23 cellular contexts compared by ENCODE assay signal in genomic region chr22:35384973-35385588, GRCh38.
"Had no signal": no experiment of that assay in that cellular context is flagged by ENCODE, and none has a peak within 500 bp of the region (broad histone marks: within the 10 kb centered on the region; RNA-seq: fewer than 3 reads in every experiment).

No MANE protein-coding gene starts in this region.

- H3K27me3 Mint-ChIP-seq: activated B cell treated with CpG ODN at 0.5 μM for 24 hours had no signal

- H3K9me3 Mint-ChIP-seq: activated B cell treated with CpG ODN at 0.5 μM for 24 hours; activated naive CD8-positive, alpha-beta T cell treated with anti-CD3 and anti-CD28 coated beads for 36 hours; brain; neural crest cell; T-helper 2 cell treated with Interferon-gamma antibody and Interleukin-4, amounts not matched to agents 5 μg/mL and 100 μg/mL, for 36 hours had no signal

- H3K36me3 Mint-ChIP-seq: activated naive CD8-positive, alpha-beta T cell treated with anti-CD3 and anti-CD28 coated beads for 36 hours; brain had no signal

- DNase-seq: activated B cell treated with CpG ODN at 0.5 μM for 24 hours; activated CD4-positive, alpha-beta T cell treated with anti-CD3 and anti-CD28 coated beads for 48 hours; activated CD8-positive, alpha-beta memory T cell treated with anti-CD3 and anti-CD28 coated beads, Interleukin-2, amount 50 U/mL, for 4 hours; activated CD8-positive, alpha-beta T cell treated with anti-CD3 and anti-CD28 coated beads, Interleukin-2, amount 10 ng/mL, durations not matched to agents 7 days and 5 days; activated gamma-delta T cell treated with Interleukin-2 at 50 U/mL for 16 hours; activated naive CD8-positive, alpha-beta T cell treated with anti-CD3 and anti-CD28 coated beads for 36 hours; activated T-cell treated with anti-CD3 and anti-CD28 coated beads, Interleukin-2, amount 50 U/mL, for 48 hours; central memory CD4-positive, alpha-beta T cell; colonic mucosa; foreskin fibroblast; glutamatergic neuron; midbrain; retina; stimulated activated CD4-positive, alpha-beta T cell treated with anti-CD3 and anti-CD28 coated beads, Interleukin-4, amount 100 ng/mL, for 24 hours; stimulated activated naive CD4-positive, alpha-beta T cell; transverse colon had no signal

- ATAC-seq: activated CD8-positive, alpha-beta T cell treated with anti-CD3 and anti-CD28 coated beads, Interleukin-2, amount 10 ng/mL, durations not matched to agents 7 days and 5 days had no signal

- H3K9ac ChIP-seq: parathyroid adenoma had no signal

- H3K79me2 ChIP-seq: parathyroid adenoma had no signal

- H3K4me3 ChIP-seq: colonic mucosa, esophagus muscularis mucosa, lung, skin epidermis, transverse colon had no signal

- H3K27ac ChIP-seq: colonic mucosa, esophagus muscularis mucosa, parathyroid adenoma, transverse colon had no signal

- H3K9me3 ChIP-seq: colonic mucosa, esophagus muscularis mucosa, transverse colon had no signal

- H3K36me3 ChIP-seq: colonic mucosa had no signal

- H2AFZ ChIP-seq: parathyroid adenoma had no signal

- H3K27me3 ChIP-seq: colonic mucosa, esophagus muscularis mucosa, transverse colon had no signal

- H3K4me3 Mint-ChIP-seq: activated B cell treated with CpG ODN at 0.5 μM for 24 hours; activated CD8-positive, alpha-beta T cell treated with anti-CD3 and anti-CD28 coated beads, Interleukin-2, amount 10 ng/mL, durations not matched to agents 7 days and 5 days; activated naive CD8-positive, alpha-beta T cell treated with anti-CD3 and anti-CD28 coated beads for 36 hours; neural crest cell; T-helper 2 cell treated with Interferon-gamma antibody and Interleukin-4, amounts not matched to agents 5 μg/mL and 100 μg/mL, for 36 hours had no signal

- H3K27ac Mint-ChIP-seq: activated B cell treated with CpG ODN at 0.5 μM for 24 hours; activated CD8-positive, alpha-beta T cell treated with anti-CD3 and anti-CD28 coated beads, Interleukin-2, amount 10 ng/mL, durations not matched to agents 7 days and 5 days; activated naive CD8-positive, alpha-beta T cell treated with anti-CD3 and anti-CD28 coated beads for 36 hours; T-helper 2 cell treated with Interferon-gamma antibody and Interleukin-4, amounts not matched to agents 5 μg/mL and 100 μg/mL, for 36 hours had no signal
